ENCODE assay signal across 15 cellular contexts in the genomic region with DNA sequence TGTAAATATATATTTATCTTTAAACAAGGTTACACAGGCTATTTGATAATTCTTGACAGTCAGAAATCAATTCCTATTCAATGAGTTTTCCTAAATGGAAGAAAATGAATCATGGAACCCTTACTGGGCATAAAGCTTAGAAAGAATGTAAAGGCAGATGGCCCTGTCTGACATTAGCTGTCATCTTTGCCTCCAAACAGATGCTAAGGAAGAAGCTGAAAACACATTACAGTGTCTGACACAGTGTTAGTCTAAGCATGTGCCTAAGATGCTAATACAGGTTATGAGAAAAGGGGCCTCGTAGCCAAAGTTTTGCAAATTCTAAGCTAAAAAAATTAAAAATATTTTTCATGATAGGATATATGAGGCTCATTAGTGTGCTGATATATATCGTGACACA.
DNase-seq lines count a peak whose midpoint lies in the region; ATAC-seq and TF ChIP-seq lines count a peak whose summit lies in the region.
"Had no signal": no experiment of that assay in that cellular context is flagged by ENCODE, and none has a peak within 500 bp of the region (broad histone marks: within the 10 kb centered on the region; RNA-seq: fewer than 3 reads in every experiment).

No MANE protein-coding gene starts in this region.

- peak; percentile 16 for DNase-seq in G401 (ENCODE audit: low spot score)
- DNase-seq in NCI-H446 treated with DMSO at 0.1 percent for 48 hours (lab: John Stamatoyannopoulos, UW): peak; percentile 69
- DNase-seq in NCI-H82 treated with DMSO at 0.1 percent for 48 hours (lab: John Stamatoyannopoulos, UW; ENCODE audit: unreplicated experiment): peak; percentile 81
- DNase-seq in pons (ENCODE audit: low spot score): peak; percentile 14
- no peak for DNase-seq in erythroblast (lab: John Stamatoyannopoulos, UW)
- DNase-seq in psoas muscle: no peak
- no peak for DNase-seq in CD14-positive monocyte (ENCODE audit: low spot score)
- DNase-seq: ACHN; C1 segment of cervical spinal cord; CD4-positive, alpha-beta memory T cell; GOT3 had no signal

- no peak overlapping the region for H3K27ac ChIP-seq in psoas muscle
- H3K27ac ChIP-seq: HL-60 had no signal

- H3K27ac Mint-ChIP-seq in CD14-positive monocyte: no peak overlapping the region
- H3K27ac Mint-ChIP-seq: CD4-positive, alpha-beta memory T cell had no signal

- no peak for ATAC-seq in GM21529 (IDR thresholded peaks at IDR 0.05; ENCODE audit: unreplicated experiment)
- no peak for ATAC-seq in psoas muscle
- ATAC-seq: GM12878 had no signal

- peaks cover 0 to 2% (median 0%) of the 10 kb centered on the region in 7 donors for H3K9me3 Mint-ChIP-seq in CD14-positive monocyte

- H3K27me3 ChIP-seq in psoas muscle (ENCODE audit: insufficient read depth in 3 of 3, low read length in 2 of 3): no peaks in the 10 kb centered on the region

- no peak overlapping the region for H3K4me3 ChIP-seq in psoas muscle
- H3K4me3 ChIP-seq: GM12878, HAP-1 had no signal

- no peaks in the 10 kb centered on the region for H3K36me3 ChIP-seq in psoas muscle (ENCODE audit: insufficient read depth in 1 of 2, low read depth in 1 of 2)
- H3K36me3 ChIP-seq: HAP-1 had no signal

- no peaks in the 10 kb centered on the region for H3K27me3 Mint-ChIP-seq in CD14-positive monocyte (ENCODE audit: low read depth in 3 of 3)

- H3K4me3 Mint-ChIP-seq in CD14-positive monocyte: no peak overlapping the region
- H3K4me3 Mint-ChIP-seq: CD4-positive, alpha-beta memory T cell had no signal

- no peaks in the 10 kb centered on the region for H3K9me3 ChIP-seq in psoas muscle
- H3K9me3 ChIP-seq: HAP-1 had no signal

- TF ChIP-seq CTCF in psoas muscle (IDR thresholded peaks at IDR 0.05): no peak
- no peak for TF ChIP-seq CTCF in CD14-positive monocyte (IDR thresholded peaks at IDR 0.05)

- TF ChIP-seq POLR2A in erythroblast (IDR thresholded peaks at IDR 0.05; ENCODE audit: low read length): no peak

- intact Hi-C loops in psoas muscle (cut with DNase I): no loop called here
- intact Hi-C loops in CD14-positive monocyte (cut with micrococcal nuclease): no loop called here

- H3K4me1 Mint-ChIP-seq in CD14-positive monocyte: no peaks in the 10 kb centered on the region
- H3K4me1 Mint-ChIP-seq: CD4-positive, alpha-beta memory T cell had no signal

- no peaks in the 10 kb centered on the region for H3K36me3 Mint-ChIP-seq in CD14-positive monocyte
- H3K36me3 Mint-ChIP-seq: CD4-positive, alpha-beta memory T cell had no signal

- no peaks in the 10 kb centered on the region for H3K4me1 ChIP-seq in psoas muscle
- H3K4me1 ChIP-seq: HAP-1 had no signal

- 79 to 87% (median 87%) methylated on average over 2 of the region's 2 CpGs for WGBS in psoas muscle, 3 donors

- in situ Hi-C loops in G401 (cut with HindIII; ENCODE audit: low sequenced_read_pairs): no loop called here

Comparison
In these comparisons a context has a peak if more than half of its experiments do, and no peak if none do; other contexts are left out.
1. DNase-seq: peak in G401 (single experiment), NCI-H446 treated with DMSO at 0.1 percent for 48 hours (single experiment), NCI-H82 treated with DMSO at 0.1 percent for 48 hours (single experiment) and pons (single experiment); none in erythroblast (0 of 2), psoas muscle (0 of 2) and CD14-positive monocyte (single experiment).